22 cellular contexts compared by ENCODE assay signal in the genomic region with DNA sequence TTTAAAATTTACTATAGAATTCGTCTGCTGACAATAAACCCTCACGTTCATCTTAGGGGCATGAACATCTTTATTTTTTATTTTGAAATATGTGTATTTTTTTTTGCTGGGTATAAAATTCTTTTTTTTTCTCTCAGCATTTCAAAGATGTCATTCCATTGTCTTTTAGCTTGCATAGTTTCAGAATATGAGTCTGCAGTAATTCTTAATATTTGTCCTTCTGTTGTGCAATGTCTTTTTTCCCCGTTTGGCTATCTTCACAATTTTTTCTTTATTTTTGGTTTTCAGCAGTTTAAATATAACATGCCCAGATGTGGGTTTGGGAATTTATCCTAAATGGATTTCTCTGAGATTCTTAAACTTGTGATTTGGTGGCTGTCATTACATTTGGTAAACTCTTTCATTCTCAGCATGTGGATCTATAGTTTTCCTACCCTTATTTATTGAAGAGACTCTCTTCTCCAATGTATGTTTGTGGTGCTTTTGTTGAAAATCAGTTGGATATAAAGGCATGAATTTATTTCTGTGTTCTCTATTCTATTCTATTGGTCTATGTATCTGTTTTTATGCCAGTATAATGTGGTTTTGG. TPM values are rescaled to one million over a fixed set of nuclear protein-coding genes. Genes with fewer than 3 reads are reported as not detected.
DNase-seq lines count a peak whose midpoint lies in the region; ATAC-seq lines count a peak whose summit lies in the region.
"Had no signal": no experiment of that assay in that cellular context is flagged by ENCODE, and none has a peak within 500 bp of the region (broad histone marks: within the 10 kb centered on the region; RNA-seq: fewer than 3 reads in every experiment).

No MANE protein-coding gene starts in this region.

- H3K4me1 ChIP-seq in CD8-positive, alpha-beta memory T cell (ENCODE audit: insufficient read depth, low read length), result no peaks in the 10 kb centered on the region
- H3K4me1 ChIP-seq: esophagus muscularis mucosa, testis had no signal

- ATAC-seq in HG03457 (IDR thresholded peaks at IDR 0.05; ENCODE audit: unreplicated experiment) (no peak), HG02938 (IDR thresholded peaks at IDR 0.05; ENCODE audit: unreplicated experiment) (no peak)
- ATAC-seq: left ventricle myocardium superior had no signal

- H3K27me3 ChIP-seq in CD8-positive, alpha-beta memory T cell (ENCODE audit: insufficient read depth, low read length, poor library complexity, severe bottlenecking), result no peaks in the 10 kb centered on the region
- H3K27me3 ChIP-seq: BLaER1 treated with 17β-estradiol and CSF1 and Interleukin-3, amounts not matched to agents 10 nM and 100 nM; esophagus muscularis mucosa; testis had no signal

- H3K4me3 ChIP-seq in CD8-positive, alpha-beta memory T cell (ENCODE audit: low read length), result no peak overlapping the region
- H3K4me3 ChIP-seq: BLaER1 treated with 17β-estradiol and CSF1 and Interleukin-3, amounts not matched to agents 10 nM and 100 nM; esophagus muscularis mucosa; testis had no signal

- no peak overlapping the region for H3K4me3 Mint-ChIP-seq in CD8-positive, alpha-beta memory T cell
- H3K4me3 Mint-ChIP-seq: central memory CD8-positive, alpha-beta T cell had no signal

- H3K27me3 Mint-ChIP-seq in CD8-positive, alpha-beta memory T cell, result peaks cover 10 to 25% of the 10 kb centered on the region in 2 donors

- peaks cover 0 to 16% (median 2%) of the 10 kb centered on the region in 3 donors for H3K36me3 Mint-ChIP-seq in CD8-positive, alpha-beta memory T cell

- CTCF ChIA-PET in CD8-positive, alpha-beta memory T cell (lab: Charles Lee), result no interaction called here

- no peaks in the 10 kb centered on the region for H3K4me1 Mint-ChIP-seq in CD8-positive, alpha-beta memory T cell
- H3K4me1 Mint-ChIP-seq: central memory CD8-positive, alpha-beta T cell had no signal

- H3K27ac ChIP-seq in CD8-positive, alpha-beta memory T cell (ENCODE audit: low read depth, low read length), result no peak overlapping the region
- H3K27ac ChIP-seq: BLaER1 treated with 17β-estradiol and CSF1 and Interleukin-3, amounts not matched to agents 10 nM and 100 nM; esophagus muscularis mucosa; RWPE1; testis had no signal

- H3K36me3 ChIP-seq in CD8-positive, alpha-beta memory T cell (ENCODE audit: insufficient read depth, low read length), result no peaks in the 10 kb centered on the region
- H3K36me3 ChIP-seq: BLaER1 treated with 17β-estradiol and CSF1 and Interleukin-3, amounts not matched to agents 10 nM and 100 nM; esophagus muscularis mucosa had no signal

- H3K9me3 Mint-ChIP-seq in CD8-positive, alpha-beta memory T cell, result peaks cover 33 to 57% (median 39%) of the 10 kb centered on the region in 5 donors

- DNase-seq in NCI-H1092 treated with DMSO at 0.1 percent for 48 hours (lab: John Stamatoyannopoulos, UW), result peak; percentile 54
- no peak for DNase-seq in NCI-H1092 (lab: John Stamatoyannopoulos, UW)
- DNase-seq in ELR (ENCODE audit: low read depth), result peak; percentile 6
- peak; percentile 12 for DNase-seq in NCI-H1105 (lab: John Stamatoyannopoulos, UW)
- DNase-seq in SW480 (ENCODE audit: low spot score), result peak; percentile 50
- DNase-seq in CD8-positive, alpha-beta memory T cell, result no peak
- DNase-seq: activated CD4-positive, alpha-beta T cell treated with anti-CD3 and anti-CD28 coated beads, Interleukin-2, amount 50 U/mL, for 4 hours; activated naive CD4-positive, alpha-beta T cell treated with Interleukin-2 at 50 U/mL for 16 hours; activated T-cell treated with anti-CD3 and anti-CD28 coated beads for 4 hours; aorta; effector CD8-positive, alpha-beta T cell; GOT3; left ventricle myocardium superior; NCI-H187; NCI-H774; testis had no signal

- H3K27ac Mint-ChIP-seq in CD8-positive, alpha-beta memory T cell, result no peak overlapping the region

- no peaks in the 10 kb centered on the region for H3K9me3 ChIP-seq in CD8-positive, alpha-beta memory T cell (ENCODE audit: low read length)
- H3K9me3 ChIP-seq: testis had no signal

- POLR2A ChIA-PET in CD8-positive, alpha-beta memory T cell (lab: Charles Lee), result no interaction called here

RNA-seq across cellular contexts. Expression of a gene that starts 37.8 kb away (rescaled TPM):
- under 1 TPM in 1 of 2 experiments, not detected in 1; 0.24 TPM for total RNA-seq in CD8-positive, alpha-beta memory T cell
- polyA plus RNA-seq in CD8-positive, alpha-beta memory T cell, result not detected

Comparison
In these comparisons a context has a peak if more than half of its experiments do, and no peak if none do; other contexts are left out.
1. DNase-seq: peak in NCI-H1092 treated with DMSO at 0.1 percent for 48 hours (single experiment), ELR (single experiment), NCI-H1105 (single experiment) and SW480 (single experiment); none in NCI-H1092 (single experiment) and CD8-positive, alpha-beta memory T cell (0 of 5).